8 cellular contexts compared by ENCODE assay signal in genomic region chr17:59840329-59840907, GRCh38. TPM values are rescaled to one million over a fixed set of nuclear protein-coding genes. Genes with fewer than 3 reads are reported as not detected.
DNase-seq lines count a peak whose midpoint lies in the region; ATAC-seq and TF ChIP-seq lines count a peak whose summit lies in the region.

No MANE protein-coding gene starts in this region.

- no peaks in the 10 kb centered on the region for H3K9me3 Mint-ChIP-seq in neural crest cell

- peaks cover 56% of the 10 kb centered on the region for H3K4me1 Mint-ChIP-seq in neural crest cell

- H2AFZ ChIP-seq in OCI-LY7 (ENCODE audit: low read length) = no peak overlapping the region

- H3K4me1 ChIP-seq in ES-I3 (ENCODE audit: insufficient read depth, low read length) (peaks cover 12% of the 10 kb centered on the region; the same call in 1 of the 2 replicates), OCI-LY7 (ENCODE audit: insufficient read depth, low read length, poor library complexity, severe bottlenecking) (peaks cover 63% of the 10 kb centered on the region)

- intact Hi-C loops in OCI-LY7 (cut with micrococcal nuclease; ENCODE audit: unreplicated experiment) = loop anchor here (2.0 kb wide), 1 partner anchor 36 kb away; no protein-coding TSS in a partner anchor
- intact Hi-C loops in dorsolateral prefrontal cortex (cut with DNase I) = no loop called here

- BruUV-seq in OCI-LY7 (replicated peaks; lab: Mats Ljungman, UMichigan) = no TSS peak

- H3K27ac Mint-ChIP-seq in neural crest cell (ENCODE audit: unreplicated experiment) = no peak overlapping the region

- no peak overlapping the region for H3K27ac ChIP-seq in OCI-LY7 (ENCODE audit: low read depth, low read length, poor library complexity, severe bottlenecking)
- peak overlapping the region in 50 of 59 donors; percentile 0 to 95 (median 68) for H3K27ac ChIP-seq in dorsolateral prefrontal cortex

- no peaks in the 10 kb centered on the region for H3K9me3 ChIP-seq in ES-I3 (ENCODE audit: control insufficient read depth, insufficient read depth, low read length)
- H3K9me3 ChIP-seq in OCI-LY7 (ENCODE audit: low read length) = no peaks in the 10 kb centered on the region

- H4K20me1 ChIP-seq in OCI-LY7 (ENCODE audit: insufficient read depth, low read length) = no peaks in the 10 kb centered on the region

- H3K36me3 Mint-ChIP-seq in neural crest cell (ENCODE audit: low read depth) = peaks cover 9% of the 10 kb centered on the region

- H3K9me2 ChIP-seq in OCI-LY7 (ENCODE audit: insufficient read depth, low read length) = no peaks in the 10 kb centered on the region

- H3K4me3 Mint-ChIP-seq in neural crest cell = peak overlapping the region; percentile 38

- H3K4me3 ChIP-seq in OCI-LY7 (ENCODE audit: low read depth, low read length, poor library complexity, severe bottlenecking) = peak overlapping the region; percentile 72
- peak overlapping the region in 34 of 59 donors; percentile 1 to 68 (median 44) for H3K4me3 ChIP-seq in dorsolateral prefrontal cortex

- POLR2A ChIA-PET in OCI-LY7 (lab: Charles Lee) = interaction anchor here (0.7 to 1.1 kb wide), 2 partner anchors 10 to 206 kb away, joined by 3 to 4 read pairs; no protein-coding TSS in a partner anchor

- H3K79me2 ChIP-seq in OCI-LY7 (ENCODE audit: insufficient read depth, low read depth, low read length) = peaks cover 46% of the 10 kb centered on the region; the same call in 1 of the 2 replicates

- H3K27me3 ChIP-seq in dorsolateral prefrontal cortex = no peaks in the 10 kb centered on the region

- TF ChIP-seq CTCF in OCI-LY7 (conservative IDR thresholded peaks at IDR 0.05; ENCODE audit: low read length) (no peak), dorsolateral prefrontal cortex (IDR thresholded peaks at IDR 0.05 in 54 of 56, conservative IDR thresholded peaks at IDR 0.05 in 2 of 56; ENCODE audit: low read depth in 1 of 56, partially characterized antibody in 56 of 56) (no peak), neural crest cell (conservative IDR thresholded peaks at IDR 0.05) (no peak)

- H3K4me2 ChIP-seq in OCI-LY7 (ENCODE audit: low read length) = peak overlapping the region; percentile 78

- CTCF ChIA-PET in OCI-LY7 (lab: Charles Lee; ENCODE audit: unreplicated experiment) = no interaction called here

- no peak for ATAC-seq in GM21825 (IDR thresholded peaks at IDR 0.05; ENCODE audit: unreplicated experiment)

- DNase-seq in OCI-LY7 (ENCODE audit: low spot score) (no peak), dorsolateral prefrontal cortex (no peak), neural crest cell (ENCODE audit: low read depth, low spot score) (no peak), iPS-NIHi7 (ENCODE audit: extremely low spot score) (no peak), NCI-H1105 (lab: John Stamatoyannopoulos, UW) (no peak), pons (ENCODE audit: low spot score) (no peak)

- H3K9ac ChIP-seq in ES-I3 (ENCODE audit: low read depth, low read length) = peak overlapping the region; percentile 83

- H3K27me3 Mint-ChIP-seq in neural crest cell (ENCODE audit: low read depth) = no peaks in the 10 kb centered on the region

- H3K36me3 ChIP-seq in ES-I3 (ENCODE audit: insufficient read depth, low read length) (peaks cover 18% of the 10 kb centered on the region), OCI-LY7 (ENCODE audit: insufficient read depth, low read length) (peaks cover 33% of the 10 kb centered on the region)

RNA-seq across cellular contexts. Expression of gene TUBD1, which starts 52.3 kb away (rescaled TPM):
- 8.6 and 11.5 TPM in 2 replicates for total RNA-seq in OCI-LY7 (2014; rRNA removed; shearing (Covaris generic))
- 13.0 and 13.2 TPM in 2 replicates for total RNA-seq in OCI-LY7 (2022)
- 10 to 100 TPM in 100 of 120 experiments, 1 to 10 TPM in 20; 7.0 to 22.2 (median 12.5) TPM for total RNA-seq in dorsolateral prefrontal cortex
- 22.2 and 22.3 TPM in 2 replicates for total RNA-seq in neural crest cell

RNA-seq across cellular contexts. Expression of gene RPS6KB1, which starts 52.5 kb away (rescaled TPM):
- total RNA-seq in OCI-LY7 (2014; rRNA removed; shearing (Covaris generic)) = 31.1 and 43.7 TPM in 2 replicates
- total RNA-seq in OCI-LY7 (2022) (47.1 and 53.6 TPM in 2 replicates), dorsolateral prefrontal cortex (10 to 100 TPM; 37.9 to 72.2 (median 53.0) TPM), neural crest cell (36.8 and 41.5 TPM in 2 replicates)
